In the genomic region with DNA sequence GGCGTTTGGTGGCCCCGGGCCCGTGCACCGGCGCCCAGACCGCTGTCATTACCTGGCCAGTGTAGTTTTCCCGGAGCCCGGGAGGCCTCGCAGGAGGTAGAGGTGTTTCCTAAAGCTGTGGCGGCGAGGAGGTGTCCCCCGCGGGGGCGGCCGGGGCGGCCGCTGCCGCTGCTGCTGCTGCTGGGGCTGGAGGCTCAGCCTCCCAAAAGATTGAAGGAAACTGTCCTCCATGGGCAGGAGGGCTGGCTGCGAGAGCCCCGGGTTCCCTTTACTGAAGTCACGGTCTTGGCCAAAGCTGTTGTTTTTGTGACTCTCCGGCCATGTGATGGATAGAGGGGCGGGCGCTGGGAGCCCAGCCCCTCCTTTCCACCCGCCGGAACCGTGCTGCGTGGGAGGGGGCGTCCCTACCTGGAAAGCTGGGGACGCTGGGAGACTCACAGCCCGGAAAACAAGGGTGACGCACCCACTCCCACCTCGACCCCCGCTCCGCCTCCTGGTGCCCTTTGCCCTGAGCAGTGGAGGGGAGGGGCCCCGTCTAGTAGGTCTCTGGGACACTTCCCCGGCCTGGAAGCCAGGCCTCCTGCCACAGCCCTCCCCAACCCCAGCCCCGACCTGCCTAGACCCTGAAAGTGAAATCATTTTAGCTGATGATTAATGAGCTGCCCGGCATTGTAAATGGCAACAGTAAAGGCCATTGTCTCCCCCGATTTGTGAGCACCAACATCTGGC, we compare ENCODE assay signal across 8 cellular contexts. TPM values are rescaled to one million over a fixed set of nuclear protein-coding genes. Genes with fewer than 3 reads are reported as not detected.
DNase-seq lines count a peak whose midpoint lies in the region; ATAC-seq, FAIRE-seq and TF ChIP-seq lines count a peak whose summit lies in the region.

A gene (minus strand): TSS at position 279 of the 729 bp plus-strand sequence. CDS start 48 bp downstream, at position 231.

- 2 to 3% methylated on average over 40 of the region's 40 CpGs for WGBS in heart right ventricle, 2 donors
- 0% methylated on average over 9 of the region's 40 CpGs; no CpG with 5 or more reads in 1 of the 2 donors for WGBS in transverse colon (ENCODE audit: low coverage in 1 of 2), 2 donors

- H3K4me3 ChIP-seq in heart right ventricle (peak within 1 kb of the TSS; percentile 26 to 84 (median 77)), transverse colon (peak within 1 kb of the TSS; percentile 70 to 99 (median 75))

- peaks cover 42% of the 10 kb centered on the region for H3K4me1 Mint-ChIP-seq in activated naive CD4-positive, alpha-beta T cell treated with anti-CD3 and anti-CD28 coated beads, Interleukin-2, amount 50 U/mL, for 24 hours

- no peaks in the 10 kb centered on the region for H3K27me3 Mint-ChIP-seq in activated naive CD4-positive, alpha-beta T cell treated with anti-CD3 and anti-CD28 coated beads, Interleukin-2, amount 50 U/mL, for 24 hours

- ATAC-seq in SK-N-SH treated with all-trans-retinoic acid at 6 μM for 48 hours (peak; percentile 80), heart right ventricle (peak; percentile 79 to 89 (median 88))

- peak; percentile 65 for DNase-seq in D341Med (ENCODE audit: low spot score)
- peak; percentile 91 for DNase-seq in GM20000 (ENCODE audit: low spot score)
- peak; percentile 57 for DNase-seq in HTR-8/SVneo (ENCODE audit: insufficient read length, low spot score)
- peak; percentile 72 to 79 for DNase-seq in heart right ventricle
- DNase-seq in posterior cingulate gyrus, result peak; percentile 52 to 95 (median 76)
- peak; percentile 85 for DNase-seq in transverse colon

- peak; percentile 72 for FAIRE-seq in HTR-8/SVneo (lab: Jason Lieb, UNC)

- H3K9me3 ChIP-seq in heart right ventricle, result no peaks in the 10 kb centered on the region
- no peaks in the 10 kb centered on the region for H3K9me3 ChIP-seq in transverse colon

- no peaks in the 10 kb centered on the region for H3K9me3 Mint-ChIP-seq in activated naive CD4-positive, alpha-beta T cell treated with anti-CD3 and anti-CD28 coated beads, Interleukin-2, amount 50 U/mL, for 24 hours

- H3K4me3 Mint-ChIP-seq in activated naive CD4-positive, alpha-beta T cell treated with anti-CD3 and anti-CD28 coated beads, Interleukin-2, amount 50 U/mL, for 24 hours, result peak within 1 kb of the TSS; percentile 93

- TF ChIP-seq EP300 in transverse colon (IDR thresholded peaks at IDR 0.05; ENCODE audit: low read depth), result no peak

- intact Hi-C loops in heart right ventricle (cut with DNase I), result loop anchor here in 5 of 10 donors (2.0 to 10.0 kb wide), 3 partner anchors 103 to 111 kb away; a partner anchor contains a TSS
- intact Hi-C loops in posterior cingulate gyrus (cut with DNase I), result loop anchor here (2.0 to 10.0 kb wide), 2 partner anchors 111 to 113 kb away; a partner anchor contains a TSS
- intact Hi-C loops in transverse colon (cut with DNase I; ENCODE audit: low total_unique reads), result no loop called here

- H3K36me3 Mint-ChIP-seq in activated naive CD4-positive, alpha-beta T cell treated with anti-CD3 and anti-CD28 coated beads, Interleukin-2, amount 50 U/mL, for 24 hours, result peaks cover 12% of the 10 kb centered on the region

- H3K27me3 ChIP-seq in heart right ventricle, result no peaks in the 10 kb centered on the region
- no peaks in the 10 kb centered on the region for H3K27me3 ChIP-seq in transverse colon

- in situ Hi-C loops in transverse colon (cut with MboI; ENCODE audit: low pct_ligation_motif_present in 1 of 4, low pct_unique_long_range_greater_than_20kb in 1 of 4, low sequenced_read_pairs in 3 of 4), result no loop called here

- TF ChIP-seq CTCF in GM20000 (IDR thresholded peaks at IDR 0.05; ENCODE audit: extremely low read depth, missing control alignments), result no peak
- TF ChIP-seq CTCF in heart right ventricle (IDR thresholded peaks at IDR 0.05), result no peak
- no peak for TF ChIP-seq CTCF in transverse colon (IDR thresholded peaks at IDR 0.05)

- peak; percentile 87 for TF ChIP-seq POLR2A in transverse colon (IDR thresholded peaks at IDR 0.05)

- peak within 1 kb of the TSS; percentile 96 for H3K27ac Mint-ChIP-seq in activated naive CD4-positive, alpha-beta T cell treated with anti-CD3 and anti-CD28 coated beads, Interleukin-2, amount 50 U/mL, for 24 hours

- H3K4me1 ChIP-seq in heart right ventricle (peaks cover 0 to 59% (median 26%) of the 10 kb centered on the region in 9 donors), transverse colon (peaks cover 5 to 33% (median 15%) of the 10 kb centered on the region in 4 donors)

- H3K36me3 ChIP-seq in heart right ventricle, result peaks cover 0 to 30% (median 0%) of the 10 kb centered on the region in 9 donors
- no peaks in the 10 kb centered on the region for H3K36me3 ChIP-seq in transverse colon

- peak within 1 kb of the TSS; percentile 82 to 97 (median 86) for H3K27ac ChIP-seq in heart right ventricle
- H3K27ac ChIP-seq in transverse colon, result peak within 1 kb of the TSS; percentile 91 to 94 (median 93)

TF ChIP-seq in SK-N-SH treated with all-trans-retinoic acid at 6 μM for 48 hours, 23 proteins besides CTCF, POLR2A, EP300 and RAD21:
- TF ChIP-seq SNAI2 (CRISPR knock-in tag; IDR thresholded peaks at IDR 0.05) (no peak), ZFP3 (CRISPR knock-in tag; IDR thresholded peaks at IDR 0.05) (no peak), ZC3H10 (CRISPR knock-in tag; IDR thresholded peaks at IDR 0.05) (no peak), ISL1 (CRISPR knock-in tag; IDR thresholded peaks at IDR 0.05) (no peak), PPARA (CRISPR knock-in tag; IDR thresholded peaks at IDR 0.05; ENCODE audit: borderline replicate concordance) (no peak)

RNA-seq across cellular contexts. Expression of the gene that starts here (rescaled TPM):
- total RNA-seq in heart right ventricle, result 10 to 100 TPM in 1 of 10 donors, 1 to 10 TPM in 9; 2.5 to 10.6 (median 4.0) TPM
- 10 to 100 TPM in 1 of 2 donors, 1 to 10 TPM in 1; 3.2 to 14.9 TPM for polyA plus RNA-seq in heart right ventricle
- total RNA-seq in transverse colon, result 10 to 100 TPM in 2 of 4 donors, 1 to 10 TPM in 2; 1.5 to 25.1 (median 8.9) TPM

Comparison
In these comparisons a context has a peak if more than half of its experiments do, and no peak if none do; other contexts are left out.
1. Peak in every context shown above with its lines: DNase-seq, ATAC-seq, H3K4me3 ChIP-seq and H3K27ac ChIP-seq.